Comparison of ENCODE assay signal across 17 cellular contexts in genomic region chrX:153779891-153780677, GRCh38. TPM values are rescaled to one million over a fixed set of nuclear protein-coding genes. Genes with fewer than 3 reads are reported as not detected.
DNase-seq lines count a peak whose midpoint lies in the region; TF ChIP-seq lines count a peak whose summit lies in the region.
"Had no signal": no experiment of that assay in that cellular context is flagged by ENCODE, and none has a peak within 500 bp of the region (broad histone marks: within the 10 kb centered on the region; RNA-seq: fewer than 3 reads in every experiment).

No MANE protein-coding gene starts in this region.

- H4K20me1 ChIP-seq in BLaER1 treated with 17β-estradiol and CSF1 and Interleukin-3, amounts not matched to agents 10 nM and 100 nM, result peaks cover 0 to 74% (median 14%) of the 10 kb centered on the region in 11 experiments; a peak in 14 of 22 replicates
- no peaks in the 10 kb centered on the region for H4K20me1 ChIP-seq in H9 (ENCODE audit: control insufficient read depth, insufficient read depth, insufficient read length)

- H3K79me1 ChIP-seq in H9 (ENCODE audit: insufficient read depth, low read depth, low read length, poor library complexity, severe bottlenecking), result no peaks in the 10 kb centered on the region

- no peak overlapping the region for H2BK5ac ChIP-seq in H9 (ENCODE audit: insufficient read length, low read length)

- DNase-seq in H9 (no peak), caudate nucleus (lab: John Stamatoyannopoulos, UW) (no peak), NCI-H524 treated with DMSO at 0.1 percent for 48 hours (lab: John Stamatoyannopoulos, UW) (no peak), osteocyte (ENCODE audit: extremely low spot score, unreplicated experiment) (no peak), head of caudate nucleus (no peak)
- DNase-seq in activated CD8-positive, alpha-beta memory T cell treated with anti-CD3 and anti-CD28 coated beads, Interleukin-2, amount 50 U/mL, for 4 hours, result no peak
- DNase-seq: activated CD4-positive, alpha-beta memory T cell treated with anti-CD3 and anti-CD28 coated beads for 36 hours; activated effector memory CD4-positive, alpha-beta T cell treated with anti-CD3 and anti-CD28 coated beads, Interleukin-2, amount 50 U/mL, for 16 hours; AML-193; Peyer's patch; stimulated activated CD4-positive, alpha-beta T cell treated with anti-CD3 and anti-CD28 coated beads, Interleukin-2, amount 100 ng/mL, for 48 hours; T-helper 17 cell had no signal

- no peak overlapping the region for H3K23ac ChIP-seq in H9 (ENCODE audit: insufficient read length, low read depth, low read length)

- H3K4ac ChIP-seq in H9 (ENCODE audit: low read depth, low read length), result no peak overlapping the region

- no CpG with 5 or more reads among the region's 18 CpGs for WGBS in H9 (ENCODE audit: extremely low coverage, insufficient read length, low lambda C conversion rate)

- H3K36me3 ChIP-seq in BLaER1 treated with 17β-estradiol and CSF1 and Interleukin-3, amounts not matched to agents 10 nM and 100 nM, result peaks cover 0 to 11% (median 0%) of the 10 kb centered on the region in 11 experiments; a peak in 3 of 22 replicates

- no peak overlapping the region for H3K14ac ChIP-seq in H9 (ENCODE audit: insufficient read depth, low read length)

- H3K9me3 Mint-ChIP-seq in H9, result peaks cover 31 to 59% of the 10 kb centered on the region in 2 experiments
- peaks cover 5% of the 10 kb centered on the region for H3K9me3 Mint-ChIP-seq in nephron
- H3K9me3 Mint-ChIP-seq in osteocyte (ENCODE audit: unreplicated experiment), result no peaks in the 10 kb centered on the region
- H3K9me3 Mint-ChIP-seq: activated CD4-positive, alpha-beta memory T cell treated with anti-CD3 and anti-CD28 coated beads for 36 hours had no signal

- H3K4me2 ChIP-seq in BLaER1 treated with 17β-estradiol and CSF1 and Interleukin-3, amounts not matched to agents 10 nM and 100 nM, result peak overlapping the region; percentile 56 to 92 (median 79)
- H3K4me2 ChIP-seq in H9 (ENCODE audit: insufficient read depth, insufficient read length, low read length), result no peak overlapping the region

- H2BK120ac ChIP-seq in H9 (ENCODE audit: low read depth, low read length, poor library complexity, severe bottlenecking), result no peak overlapping the region

- no peak overlapping the region for H3K18ac ChIP-seq in H9 (ENCODE audit: insufficient read length, low read depth, low read length)

- H2AK5ac ChIP-seq in H9 (ENCODE audit: insufficient read length, low read length), result no peak overlapping the region

- H3K27me3 Mint-ChIP-seq in H9 (ENCODE audit: low read depth) (peaks cover 2% of the 10 kb centered on the region; the same call in 1 of the 2 replicates), nephron (ENCODE audit: low read depth) (peaks cover 5% of the 10 kb centered on the region), osteocyte (ENCODE audit: unreplicated experiment) (no peaks in the 10 kb centered on the region)

- no peak overlapping the region for H3K56ac ChIP-seq in H9 (ENCODE audit: insufficient read length, low read depth, low read length)

- H3K9ac ChIP-seq in BLaER1 treated with 17β-estradiol and CSF1 and Interleukin-3, amounts not matched to agents 10 nM and 100 nM, result peak overlapping the region in 8 of 11 experiments; percentile 32 to 70 (median 58); a peak in 14 of 22 replicates
- H3K9ac ChIP-seq in H9 (ENCODE audit: extremely low read depth, insufficient read length, low read length), result no peak overlapping the region

- H3K27ac ChIP-seq in BLaER1 treated with 17β-estradiol and CSF1 and Interleukin-3, amounts not matched to agents 10 nM and 100 nM, result peak overlapping the region in 8 of 11 experiments; percentile 29 to 64 (median 54); a peak in 14 of 22 replicates
- H3K27ac ChIP-seq in H9 (ENCODE audit: insufficient read length, low read depth, low read length) (no peak overlapping the region), caudate nucleus (ENCODE audit: low read depth, low read length) (peak overlapping the region; percentile 52)
- H3K27ac ChIP-seq: GM23248, HL-60 had no signal

- H4K91ac ChIP-seq in H9 (ENCODE audit: insufficient read length, low read depth, low read length), result no peak overlapping the region

- no peak overlapping the region for H2BK20ac ChIP-seq in H9 (ENCODE audit: low read depth, low read length, poor library complexity, severe bottlenecking)

- H4K8ac ChIP-seq in H9 (replicated peaks; ENCODE audit: insufficient read length, low read depth, low read length), result no peak overlapping the region

- H2AFZ ChIP-seq in H9 (ENCODE audit: low read length), result no peak overlapping the region
- H2AFZ ChIP-seq: GM23248 had no signal

- no peak overlapping the region for H3T11ph ChIP-seq in H9 (ENCODE audit: low read length)

- H3K36me3 Mint-ChIP-seq in H9 (ENCODE audit: insufficient read depth in 1 of 3, low read depth in 3 of 3), result peaks cover 0 to 12% (median 3%) of the 10 kb centered on the region in 3 experiments; a peak in 5 of 7 replicates
- H3K36me3 Mint-ChIP-seq in nephron (ENCODE audit: low read depth), result no peaks in the 10 kb centered on the region
- no peaks in the 10 kb centered on the region for H3K36me3 Mint-ChIP-seq in osteocyte (ENCODE audit: unreplicated experiment)
- H3K36me3 Mint-ChIP-seq: activated CD4-positive, alpha-beta memory T cell treated with anti-CD3 and anti-CD28 coated beads for 36 hours had no signal

- H2BK12ac ChIP-seq in H9 (ENCODE audit: insufficient read length, low read depth, low read length), result no peak overlapping the region

- intact Hi-C loops in head of caudate nucleus (cut with DNase I), result no loop called here

- H3K27ac Mint-ChIP-seq in H9 (peak overlapping the region in 2 of 3 experiments; percentile 44 to 48; a peak in 2 of 7 replicates), nephron (peak overlapping the region; percentile 29 to 86 (median 70)), osteocyte (ENCODE audit: unreplicated experiment) (no peak overlapping the region)
- H3K27ac Mint-ChIP-seq: activated CD4-positive, alpha-beta memory T cell treated with anti-CD3 and anti-CD28 coated beads for 36 hours; T-helper 17 cell had no signal

- peak overlapping the region in 5 of 10 experiments; percentile 25 to 40 (median 38); a peak in 4 of 20 replicates for H3K4me3 ChIP-seq in BLaER1 treated with 17β-estradiol and CSF1 and Interleukin-3, amounts not matched to agents 10 nM and 100 nM
- H3K4me3 ChIP-seq: GM23248, lung, Peyer's patch had no signal

- H3K4me3 Mint-ChIP-seq in H9 (peak overlapping the region in 1 of 2 experiments; percentile 43; a peak in 1 of 5 replicates), nephron (peak overlapping the region; percentile 46 to 64 (median 61)), osteocyte (ENCODE audit: unreplicated experiment) (no peak overlapping the region)
- H3K4me3 Mint-ChIP-seq: activated CD4-positive, alpha-beta memory T cell treated with anti-CD3 and anti-CD28 coated beads for 36 hours; T-helper 17 cell had no signal

- H4K5ac ChIP-seq in H9 (ENCODE audit: insufficient read length, low read depth, low read length), result no peak overlapping the region

- peaks cover 24 to 61% (median 40%) of the 10 kb centered on the region in 10 experiments for H3K4me1 ChIP-seq in BLaER1 treated with 17β-estradiol and CSF1 and Interleukin-3, amounts not matched to agents 10 nM and 100 nM
- H3K4me1 ChIP-seq in H9 (ENCODE audit: insufficient read depth, low read length), result no peaks in the 10 kb centered on the region

- peaks cover 0 to 50% (median 17%) of the 10 kb centered on the region in 11 experiments; a peak in 10 of 22 replicates for H3K9me3 ChIP-seq in BLaER1 treated with 17β-estradiol and CSF1 and Interleukin-3, amounts not matched to agents 10 nM and 100 nM (replicated peaks in 1 of 11)
- H3K9me3 ChIP-seq in H9 (ENCODE audit: control insufficient read depth, low read depth, low read length), result peaks cover 8% of the 10 kb centered on the region
- H3K9me3 ChIP-seq: Peyer's patch had no signal

- H3K79me2 ChIP-seq in H9 (ENCODE audit: insufficient read depth, low read length), result no peaks in the 10 kb centered on the region

- TF ChIP-seq CTCF in H9 (conservative IDR thresholded peaks at IDR 0.05) (no peak), nephron (IDR thresholded peaks at IDR 0.05; ENCODE audit: unreplicated experiment in 3 of 3) (no peak), osteocyte (IDR thresholded peaks at IDR 0.05) (no peak)

- H3K27me3 ChIP-seq in BLaER1 treated with 17β-estradiol and CSF1 and Interleukin-3, amounts not matched to agents 10 nM and 100 nM, result peaks cover 0 to 34% (median 15%) of the 10 kb centered on the region in 11 experiments; a peak in 15 of 22 replicates
- H3K27me3 ChIP-seq in H9 (ENCODE audit: insufficient read depth, low read length), result no peaks in the 10 kb centered on the region
- H3K27me3 ChIP-seq: Peyer's patch had no signal

- no peak overlapping the region for H2BK15ac ChIP-seq in H9 (ENCODE audit: low read depth, low read length)

- H3K23me2 ChIP-seq in H9 (ENCODE audit: insufficient read length, low read depth, low read length, poor library complexity, severe bottlenecking), result no peaks in the 10 kb centered on the region

- H3K4me1 Mint-ChIP-seq in H9 (peaks cover 4 to 8% of the 10 kb centered on the region in 2 experiments), nephron (peaks cover 9% of the 10 kb centered on the region), osteocyte (ENCODE audit: unreplicated experiment) (peaks cover 4% of the 10 kb centered on the region)

RNA-seq across cellular contexts. Expression of gene SRPK3, which starts 0.8 kb away (rescaled TPM):
- not detected in 2 replicates for total RNA-seq in H9 (2021)
- not detected in 2 replicates for total RNA-seq in osteocyte
- total RNA-seq: activated CD4-positive, alpha-beta memory T cell treated with anti-CD3 and anti-CD28 coated beads for 36 hours; T-helper 17 cell had no signal

RNA-seq across cellular contexts. Expression of gene IDH3G, which starts 14.1 kb away (rescaled TPM):
- total RNA-seq in H9 (2021) (43.2 and 47.1 TPM in 2 replicates), osteocyte (63.5 and 64.8 TPM in 2 replicates)

RNA-seq across cellular contexts. Expression of gene SSR4, which starts 14.4 kb away (rescaled TPM):
- total RNA-seq in H9 (2021) (179 and 193 TPM in 2 replicates), osteocyte (287 and 297 TPM in 2 replicates)

RNA-seq across cellular contexts. Expression of gene PLXNB3, which starts 16.0 kb away (rescaled TPM):
- 1.8 and 1.9 TPM in 2 replicates for total RNA-seq in H9 (2021)
- total RNA-seq in osteocyte, result 8.7 and 9.1 TPM in 2 replicates

RNA-seq across cellular contexts. Expression of gene PDZD4, which starts 50.3 kb away (rescaled TPM):
- total RNA-seq in H9 (2021) (110 and 118 TPM in 2 replicates), osteocyte (23.9 and 26.6 TPM in 2 replicates)
- total RNA-seq: GM23248 had no signal
